ENCODE assay signal across 14 cellular contexts in the genomic region with DNA sequence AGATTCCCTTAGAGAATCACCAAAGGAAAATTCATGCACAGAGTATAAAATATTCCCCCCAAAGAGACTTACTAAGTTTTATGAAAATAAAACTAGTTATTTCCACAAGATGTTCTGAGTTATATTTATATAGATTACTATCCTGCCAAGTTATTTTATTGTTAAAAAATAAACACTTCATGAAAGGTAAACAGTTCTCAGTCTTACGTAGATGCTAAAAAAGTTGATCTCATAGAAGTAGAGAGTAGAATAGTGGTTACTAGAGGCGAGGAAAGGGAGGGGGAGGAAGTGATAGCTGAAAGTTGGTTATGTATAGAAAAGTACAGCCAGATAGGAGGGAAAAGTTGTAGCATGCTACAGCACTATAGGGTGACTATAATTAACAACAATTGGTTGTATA.
"Had no signal": no experiment of that assay in that cellular context is flagged by ENCODE, and none has a peak within 500 bp of the region (broad histone marks: within the 10 kb centered on the region; RNA-seq: fewer than 3 reads in every experiment).

No MANE protein-coding gene starts in this region.

- H3K27ac Mint-ChIP-seq: activated naive CD4-positive, alpha-beta T cell treated with anti-CD3 and anti-CD28 coated beads, Interleukin-2, amount 10 ng/mL, durations not matched to agents 7 days and 5 days; memory B cell; natural killer cell treated with Interleukin-12 subunit alpha and Interleukin-12 subunit beta and Interleukin-15 and Interleukin-18, amount 100 ng/mL, for 72 hours had no signal

- H3K9me3 ChIP-seq: esophagus squamous epithelium, stomach, thyroid gland had no signal

- H2AFZ ChIP-seq: parathyroid adenoma had no signal

- H3K9ac ChIP-seq: parathyroid adenoma had no signal

- H3K4me3 ChIP-seq: esophagus squamous epithelium, stomach, thyroid gland had no signal

- H3K36me3 ChIP-seq: thyroid gland had no signal

- H3K4me3 Mint-ChIP-seq: activated naive CD4-positive, alpha-beta T cell treated with anti-CD3 and anti-CD28 coated beads, Interleukin-2, amount 10 ng/mL, durations not matched to agents 7 days and 5 days; brain; memory B cell; natural killer cell treated with Interleukin-12 subunit alpha and Interleukin-12 subunit beta and Interleukin-15 and Interleukin-18, amount 100 ng/mL, for 72 hours had no signal

- H3K27ac ChIP-seq: esophagus squamous epithelium, parathyroid adenoma, stomach, thyroid gland, WERI-Rb-1 had no signal

- H3K27me3 ChIP-seq: esophagus squamous epithelium, stomach, thyroid gland had no signal

- DNase-seq: activated CD4-positive, alpha-beta T cell treated with anti-CD3 and anti-CD28 coated beads for 48 hours; activated naive CD4-positive, alpha-beta T cell treated with anti-CD3 and anti-CD28 coated beads, Interleukin-2, amount 10 ng/mL, durations not matched to agents 7 days and 5 days; esophagus squamous epithelium; foreskin fibroblast; stimulated activated CD4-positive, alpha-beta T cell treated with anti-CD3 and anti-CD28 coated beads, Interleukin-15, amount 100 ng/mL, for 24 hours; stimulated activated CD4-positive, alpha-beta T cell treated with anti-CD3 and anti-CD28 coated beads, Interleukin-4, amount 100 ng/mL, for 4 hours; stomach; T1000; thyroid gland; WERI-Rb-1 had no signal

- H3K36me3 Mint-ChIP-seq: natural killer cell treated with Interleukin-12 subunit alpha and Interleukin-12 subunit beta and Interleukin-15 and Interleukin-18, amount 100 ng/mL, for 72 hours had no signal

- H3K9me3 Mint-ChIP-seq: activated naive CD4-positive, alpha-beta T cell treated with anti-CD3 and anti-CD28 coated beads, Interleukin-2, amount 10 ng/mL, durations not matched to agents 7 days and 5 days; memory B cell; natural killer cell treated with Interleukin-12 subunit alpha and Interleukin-12 subunit beta and Interleukin-15 and Interleukin-18, amount 100 ng/mL, for 72 hours had no signal

- H3K27me3 Mint-ChIP-seq: activated naive CD4-positive, alpha-beta T cell treated with anti-CD3 and anti-CD28 coated beads, Interleukin-2, amount 10 ng/mL, durations not matched to agents 7 days and 5 days; brain; memory B cell; natural killer cell treated with Interleukin-12 subunit alpha and Interleukin-12 subunit beta and Interleukin-15 and Interleukin-18, amount 100 ng/mL, for 72 hours had no signal

- H3K4me1 Mint-ChIP-seq: activated naive CD4-positive, alpha-beta T cell treated with anti-CD3 and anti-CD28 coated beads, Interleukin-2, amount 10 ng/mL, durations not matched to agents 7 days and 5 days had no signal

- H3K4me1 ChIP-seq: esophagus squamous epithelium, parathyroid adenoma, thyroid gland had no signal
